ENCODE assay signal across 3 cellular contexts in the genomic region with DNA sequence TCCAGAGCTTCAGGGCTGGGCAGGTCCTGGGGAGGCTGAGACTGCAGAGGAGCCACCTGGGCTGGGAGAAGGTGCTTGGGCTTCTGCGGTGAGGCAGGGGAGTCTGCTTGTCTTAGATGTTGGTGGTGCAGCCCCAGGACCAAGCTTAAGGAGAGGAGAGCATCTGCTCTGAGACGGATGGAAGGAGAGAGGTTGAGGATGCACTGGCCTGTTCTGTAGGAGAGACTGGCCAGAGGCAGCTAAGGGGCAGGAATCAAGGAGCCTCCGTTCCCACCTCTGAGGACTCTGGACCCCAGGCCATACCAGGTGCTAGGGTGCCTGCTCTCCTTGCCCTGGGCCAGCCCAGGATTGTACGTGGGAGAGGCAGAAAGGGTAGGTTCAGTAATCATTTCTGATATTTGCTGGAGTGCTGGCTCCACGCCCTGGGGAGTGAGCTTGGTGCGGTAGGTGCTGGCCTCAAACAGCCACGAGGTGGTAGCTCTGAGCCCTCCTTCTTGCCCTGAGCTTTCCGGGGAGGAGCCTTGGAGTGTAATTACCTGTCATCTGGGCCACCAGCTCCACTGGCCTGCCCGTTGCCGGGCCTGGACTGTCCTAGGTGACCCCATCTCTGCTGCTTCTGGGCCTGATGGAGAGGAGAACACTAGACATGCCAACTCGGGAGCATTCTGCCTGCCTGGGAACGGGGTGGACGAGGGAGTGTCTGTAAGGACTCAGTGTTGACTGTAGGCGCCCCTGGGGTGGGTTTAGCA.
TF ChIP-seq lines count a peak whose summit lies in the region.

No MANE protein-coding gene starts in this region.

TF ChIP-seq in A549, 52 proteins besides CTCF, POLR2A, EP300 and RAD21:
- TF ChIP-seq ZSCAN20 (CRISPR knock-in tag; IDR thresholded peaks at IDR 0.05) (no peak), SMC3 (IDR thresholded peaks at IDR 0.05) (0 out of 3 replicates have a peak, but pooled peaks have one; percentile 40), CBX2 (IDR thresholded peaks at IDR 0.05; ENCODE audit: borderline replicate concordance, low read depth) (no peak)
- TF ChIP-seq, protein P1, sequence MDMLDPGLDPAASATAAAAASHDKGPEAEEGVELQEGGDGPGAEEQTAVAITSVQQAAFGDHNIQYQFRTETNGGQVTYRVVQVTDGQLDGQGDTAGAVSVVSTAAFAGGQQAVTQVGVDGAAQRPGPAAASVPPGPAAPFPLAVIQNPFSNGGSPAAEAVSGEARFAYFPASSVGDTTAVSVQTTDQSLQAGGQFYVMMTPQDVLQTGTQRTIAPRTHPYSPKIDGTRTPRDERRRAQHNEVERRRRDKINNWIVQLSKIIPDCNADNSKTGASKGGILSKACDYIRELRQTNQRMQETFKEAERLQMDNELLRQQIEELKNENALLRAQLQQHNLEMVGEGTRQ (IDR thresholded peaks at IDR 0.05) = no peak

TF ChIP-seq in GM23338, 12 proteins besides CTCF, POLR2A, EP300 and RAD21 (continues in another document):
- TF ChIP-seq EZH2phosphoT487 (IDR thresholded peaks at IDR 0.05; ENCODE audit: unreplicated experiment) = no peak
- TF ChIP-seq, protein P2, sequence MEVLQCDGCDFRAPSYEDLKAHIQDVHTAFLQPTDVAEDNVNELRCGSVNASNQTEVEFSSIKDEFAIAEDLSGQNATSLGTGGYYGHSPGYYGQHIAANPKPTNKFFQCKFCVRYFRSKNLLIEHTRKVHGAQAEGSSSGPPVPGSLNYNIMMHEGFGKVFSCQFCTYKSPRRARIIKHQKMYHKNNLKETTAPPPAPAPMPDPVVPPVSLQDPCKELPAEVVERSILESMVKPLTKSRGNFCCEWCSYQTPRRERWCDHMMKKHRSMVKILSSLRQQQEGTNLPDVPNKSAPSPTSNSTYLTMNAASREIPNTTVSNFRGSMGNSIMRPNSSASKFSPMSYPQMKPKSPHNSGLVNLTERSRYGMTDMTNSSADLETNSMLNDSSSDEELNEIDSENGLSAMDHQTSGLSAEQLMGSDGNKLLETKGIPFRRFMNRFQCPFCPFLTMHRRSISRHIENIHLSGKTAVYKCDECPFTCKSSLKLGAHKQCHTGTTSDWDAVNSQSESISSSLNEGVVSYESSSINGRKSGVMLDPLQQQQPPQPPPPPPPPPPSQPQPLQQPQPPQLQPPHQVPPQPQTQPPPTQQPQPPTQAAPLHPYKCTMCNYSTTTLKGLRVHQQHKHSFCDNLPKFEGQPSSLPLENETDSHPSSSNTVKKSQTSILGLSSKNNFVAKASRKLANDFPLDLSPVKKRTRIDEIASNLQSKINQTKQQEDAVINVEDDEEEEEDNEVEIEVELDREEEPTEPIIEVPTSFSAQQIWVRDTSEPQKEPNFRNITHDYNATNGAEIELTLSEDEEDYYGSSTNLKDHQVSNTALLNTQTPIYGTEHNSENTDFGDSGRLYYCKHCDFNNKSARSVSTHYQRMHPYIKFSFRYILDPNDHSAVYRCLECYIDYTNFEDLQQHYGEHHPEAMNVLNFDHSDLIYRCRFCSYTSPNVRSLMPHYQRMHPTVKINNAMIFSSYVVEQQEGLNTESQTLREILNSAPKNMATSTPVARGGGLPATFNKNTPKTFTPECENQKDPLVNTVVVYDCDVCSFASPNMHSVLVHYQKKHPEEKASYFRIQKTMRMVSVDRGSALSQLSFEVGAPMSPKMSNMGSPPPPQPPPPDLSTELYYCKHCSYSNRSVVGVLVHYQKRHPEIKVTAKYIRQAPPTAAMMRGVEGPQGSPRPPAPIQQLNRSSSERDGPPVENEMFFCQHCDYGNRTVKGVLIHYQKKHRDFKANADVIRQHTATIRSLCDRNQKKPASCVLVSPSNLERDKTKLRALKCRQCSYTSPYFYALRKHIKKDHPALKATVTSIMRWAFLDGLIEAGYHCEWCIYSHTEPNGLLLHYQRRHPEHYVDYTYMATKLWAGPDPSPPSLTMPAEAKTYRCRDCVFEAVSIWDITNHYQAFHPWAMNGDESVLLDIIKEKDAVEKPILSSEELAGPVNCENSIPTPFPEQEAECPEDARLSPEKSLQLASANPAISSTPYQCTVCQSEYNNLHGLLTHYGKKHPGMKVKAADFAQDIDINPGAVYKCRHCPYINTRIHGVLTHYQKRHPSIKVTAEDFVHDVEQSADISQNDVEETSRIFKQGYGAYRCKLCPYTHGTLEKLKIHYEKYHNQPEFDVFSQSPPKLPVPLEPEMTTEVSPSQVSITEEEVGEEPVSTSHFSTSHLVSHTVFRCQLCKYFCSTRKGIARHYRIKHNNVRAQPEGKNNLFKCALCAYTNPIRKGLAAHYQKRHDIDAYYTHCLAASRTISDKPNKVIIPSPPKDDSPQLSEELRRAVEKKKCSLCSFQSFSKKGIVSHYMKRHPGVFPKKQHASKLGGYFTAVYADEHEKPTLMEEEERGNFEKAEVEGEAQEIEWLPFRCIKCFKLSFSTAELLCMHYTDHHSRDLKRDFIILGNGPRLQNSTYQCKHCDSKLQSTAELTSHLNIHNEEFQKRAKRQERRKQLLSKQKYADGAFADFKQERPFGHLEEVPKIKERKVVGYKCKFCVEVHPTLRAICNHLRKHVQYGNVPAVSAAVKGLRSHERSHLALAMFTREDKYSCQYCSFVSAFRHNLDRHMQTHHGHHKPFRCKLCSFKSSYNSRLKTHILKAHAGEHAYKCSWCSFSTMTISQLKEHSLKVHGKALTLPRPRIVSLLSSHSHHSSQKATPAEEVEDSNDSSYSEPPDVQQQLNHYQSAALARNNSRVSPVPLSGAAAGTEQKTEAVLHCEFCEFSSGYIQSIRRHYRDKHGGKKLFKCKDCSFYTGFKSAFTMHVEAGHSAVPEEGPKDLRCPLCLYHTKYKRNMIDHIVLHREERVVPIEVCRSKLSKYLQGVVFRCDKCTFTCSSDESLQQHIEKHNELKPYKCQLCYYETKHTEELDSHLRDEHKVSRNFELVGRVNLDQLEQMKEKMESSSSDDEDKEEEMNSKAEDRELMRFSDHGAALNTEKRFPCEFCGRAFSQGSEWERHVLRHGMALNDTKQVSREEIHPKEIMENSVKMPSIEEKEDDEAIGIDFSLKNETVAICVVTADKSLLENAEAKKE (CRISPR knock-in tag; IDR thresholded peaks at IDR 0.05) = no peak
- TF ChIP-seq CREB1 (CRISPR knock-in tag; IDR thresholded peaks at IDR 0.05; ENCODE audit: low read depth) = no peak
- TF ChIP-seq, protein P3, sequence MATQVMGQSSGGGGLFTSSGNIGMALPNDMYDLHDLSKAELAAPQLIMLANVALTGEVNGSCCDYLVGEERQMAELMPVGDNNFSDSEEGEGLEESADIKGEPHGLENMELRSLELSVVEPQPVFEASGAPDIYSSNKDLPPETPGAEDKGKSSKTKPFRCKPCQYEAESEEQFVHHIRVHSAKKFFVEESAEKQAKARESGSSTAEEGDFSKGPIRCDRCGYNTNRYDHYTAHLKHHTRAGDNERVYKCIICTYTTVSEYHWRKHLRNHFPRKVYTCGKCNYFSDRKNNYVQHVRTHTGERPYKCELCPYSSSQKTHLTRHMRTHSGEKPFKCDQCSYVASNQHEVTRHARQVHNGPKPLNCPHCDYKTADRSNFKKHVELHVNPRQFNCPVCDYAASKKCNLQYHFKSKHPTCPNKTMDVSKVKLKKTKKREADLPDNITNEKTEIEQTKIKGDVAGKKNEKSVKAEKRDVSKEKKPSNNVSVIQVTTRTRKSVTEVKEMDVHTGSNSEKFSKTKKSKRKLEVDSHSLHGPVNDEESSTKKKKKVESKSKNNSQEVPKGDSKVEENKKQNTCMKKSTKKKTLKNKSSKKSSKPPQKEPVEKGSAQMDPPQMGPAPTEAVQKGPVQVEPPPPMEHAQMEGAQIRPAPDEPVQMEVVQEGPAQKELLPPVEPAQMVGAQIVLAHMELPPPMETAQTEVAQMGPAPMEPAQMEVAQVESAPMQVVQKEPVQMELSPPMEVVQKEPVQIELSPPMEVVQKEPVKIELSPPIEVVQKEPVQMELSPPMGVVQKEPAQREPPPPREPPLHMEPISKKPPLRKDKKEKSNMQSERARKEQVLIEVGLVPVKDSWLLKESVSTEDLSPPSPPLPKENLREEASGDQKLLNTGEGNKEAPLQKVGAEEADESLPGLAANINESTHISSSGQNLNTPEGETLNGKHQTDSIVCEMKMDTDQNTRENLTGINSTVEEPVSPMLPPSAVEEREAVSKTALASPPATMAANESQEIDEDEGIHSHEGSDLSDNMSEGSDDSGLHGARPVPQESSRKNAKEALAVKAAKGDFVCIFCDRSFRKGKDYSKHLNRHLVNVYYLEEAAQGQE (IDR thresholded peaks at IDR 0.05; ENCODE audit: unreplicated experiment) = no peak
- no peak for TF ChIP-seq POLR2AphosphoS5 (IDR thresholded peaks at IDR 0.05; ENCODE audit: low read depth)
- TF ChIP-seq NANOG (IDR thresholded peaks at IDR 0.05; ENCODE audit: borderline replicate concordance) = no peak
- no peak for TF ChIP-seq JUNB (IDR thresholded peaks at IDR 0.05; ENCODE audit: unreplicated experiment)
- no peak for TF ChIP-seq ZNF114 (CRISPR knock-in tag; IDR thresholded peaks at IDR 0.05)
- no peak for TF ChIP-seq ZNF331 (CRISPR knock-in tag; IDR thresholded peaks at IDR 0.05; ENCODE audit: low read depth)

TF ChIP-seq in HepG2, 621 proteins besides CTCF, POLR2A, EP300 and RAD21:
- TF ChIP-seq ZMYM4 (CRISPR knock-in tag; IDR thresholded peaks at IDR 0.05) = no peak
- no peak for TF ChIP-seq TBX3 (IDR thresholded peaks at IDR 0.05; ENCODE audit: borderline replicate concordance)
- TF ChIP-seq ZFP36L2 (CRISPR knock-in tag; IDR thresholded peaks at IDR 0.05) = no peak
- TF ChIP-seq NKX3-1 (CRISPR knock-in tag; IDR thresholded peaks at IDR 0.05) = no peak
- TF ChIP-seq, protein P4, sequence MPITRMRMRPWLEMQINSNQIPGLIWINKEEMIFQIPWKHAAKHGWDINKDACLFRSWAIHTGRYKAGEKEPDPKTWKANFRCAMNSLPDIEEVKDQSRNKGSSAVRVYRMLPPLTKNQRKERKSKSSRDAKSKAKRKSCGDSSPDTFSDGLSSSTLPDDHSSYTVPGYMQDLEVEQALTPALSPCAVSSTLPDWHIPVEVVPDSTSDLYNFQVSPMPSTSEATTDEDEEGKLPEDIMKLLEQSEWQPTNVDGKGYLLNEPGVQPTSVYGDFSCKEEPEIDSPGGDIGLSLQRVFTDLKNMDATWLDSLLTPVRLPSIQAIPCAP (CRISPR knock-in tag; IDR thresholded peaks at IDR 0.05; ENCODE audit: low read depth) = no peak
- no peak for TF ChIP-seq CREB3 (CRISPR knock-in tag; IDR thresholded peaks at IDR 0.05)
- TF ChIP-seq GABPB1 (CRISPR knock-in tag; IDR thresholded peaks at IDR 0.05) = no peak
- no peak for TF ChIP-seq ZNF775 (CRISPR knock-in tag; IDR thresholded peaks at IDR 0.05; ENCODE audit: borderline replicate concordance)
- no peak for TF ChIP-seq SALL2 (CRISPR knock-in tag; IDR thresholded peaks at IDR 0.05)
- no peak for TF ChIP-seq ZSCAN20 (CRISPR knock-in tag; IDR thresholded peaks at IDR 0.05; ENCODE audit: borderline replicate concordance)
- TF ChIP-seq ZSCAN21 (CRISPR knock-in tag; IDR thresholded peaks at IDR 0.05; ENCODE audit: borderline replicate concordance) = no peak
- no peak for TF ChIP-seq HCFC1 (IDR thresholded peaks at IDR 0.05; ENCODE audit: low read depth, low read length)
- TF ChIP-seq JUNB (CRISPR knock-in tag; IDR thresholded peaks at IDR 0.05; ENCODE audit: borderline replicate concordance) = no peak
- peak; percentile 52 for TF ChIP-seq STAG1 (CRISPR knock-in tag; IDR thresholded peaks at IDR 0.05)
- TF ChIP-seq ZNF263 (CRISPR knock-in tag; IDR thresholded peaks at IDR 0.05) = peak; percentile 55
- no peak for TF ChIP-seq ZNF136 (CRISPR knock-in tag; IDR thresholded peaks at IDR 0.05; ENCODE audit: low read depth)
- no peak for TF ChIP-seq ZNF484 (CRISPR knock-in tag; IDR thresholded peaks at IDR 0.05; ENCODE audit: borderline replicate concordance, low read depth)
- peak; percentile 48 for TF ChIP-seq SMC3 (IDR thresholded peaks at IDR 0.05; ENCODE audit: low read length)
- no peak for TF ChIP-seq NFKBIZ (CRISPR knock-in tag; IDR thresholded peaks at IDR 0.05)
- TF ChIP-seq XRCC5 (optimal IDR thresholded peaks at IDR 0.05; ENCODE audit: low read length) = peak; percentile 46
- TF ChIP-seq ZNF441 (CRISPR knock-in tag; IDR thresholded peaks at IDR 0.05; ENCODE audit: borderline replicate concordance) = no peak
- no peak for TF ChIP-seq ZNF772 (CRISPR knock-in tag; IDR thresholded peaks at IDR 0.05)
- no peak for TF ChIP-seq ZNF33A (CRISPR knock-in tag; IDR thresholded peaks at IDR 0.05; ENCODE audit: borderline replicate concordance)
- 0 out of 2 replicates have a peak, but pooled peaks have one; percentile 11 for TF ChIP-seq ETV5 (CRISPR knock-in tag; IDR thresholded peaks at IDR 0.05; ENCODE audit: borderline replicate concordance)
TF ChIP-seq in HepG2: peak in this region for 5.
